ENCODE assay signal across 8 cellular contexts in genomic region chr16:3234543-3235541, GRCh38. TPM values are rescaled to one million over a fixed set of nuclear protein-coding genes. Genes with fewer than 3 reads are reported as not detected.
DNase-seq lines count a peak whose midpoint lies in the region; ATAC-seq and TF ChIP-seq lines count a peak whose summit lies in the region.

TSS of gene ZNF200 (minus strand) at chr16:3235158. CDS start at chr16:3233755, 1,403 bp downstream.

- H3K4me1 ChIP-seq in hepatocyte (ENCODE audit: insufficient read depth): peaks cover 7% of the 10 kb centered on the region

- H3K27ac ChIP-seq in hepatocyte: peak within 1 kb of the TSS; percentile 96

- H3K4me3 ChIP-seq in astrocyte of the cerebellum (ENCODE audit: low read depth, low read length) (peak within 1 kb of the TSS; percentile 67), hepatocyte (peak within 1 kb of the TSS; percentile 55)

- no peaks in the 10 kb centered on the region for H3K27me3 ChIP-seq in hepatocyte

- peak within 1 kb of the TSS; percentile 62 for H2AFZ ChIP-seq in hepatocyte

- ATAC-seq in GM18511 (IDR thresholded peaks at IDR 0.05; ENCODE audit: unreplicated experiment): peak; percentile 94
- peak; percentile 90 for ATAC-seq in HG03025 (IDR thresholded peaks at IDR 0.05; ENCODE audit: low FRiP score, unreplicated experiment)

- 3% methylated on average over 65 of the region's 74 CpGs for WGBS in hepatocyte (ENCODE audit: low lambda C conversion rate, missing lambda C conversion rate)

- in situ Hi-C loops in astrocyte of the cerebellum (cut with HindIII; ENCODE audit: low sequenced_read_pairs): no loop called here

- H3K4me2 ChIP-seq in hepatocyte: peak within 1 kb of the TSS; percentile 96

- TF ChIP-seq CTCF in astrocyte of the cerebellum (IDR thresholded peaks at IDR 0.05; ENCODE audit: low read depth, low read length, missing control alignments) (no peak), hepatocyte (IDR thresholded peaks at IDR 0.05; ENCODE audit: poor library complexity) (no peak)

- H4K20me1 ChIP-seq in hepatocyte (ENCODE audit: insufficient read depth, poor library complexity, severe bottlenecking): no peaks in the 10 kb centered on the region

- H3K36me3 ChIP-seq in hepatocyte (replicated peaks; ENCODE audit: insufficient read depth, low read depth): peaks cover 19% of the 10 kb centered on the region

- peak; percentile 90 to 94 for DNase-seq in NCI-H2081 (lab: John Stamatoyannopoulos, UW)
- peak; percentile 87 for DNase-seq in T-helper 9 cell
- peak; percentile 86 for DNase-seq in astrocyte of the cerebellum (ENCODE audit: low read depth)
- peak; percentile 97 for DNase-seq in hepatocyte (ENCODE audit: low spot score)
- DNase-seq in renal cortical epithelial cell (ENCODE audit: low read depth): peak; percentile 88
- DNase-seq in cortex of kidney (lab: John Stamatoyannopoulos, UW): no peak

- H3K9me2 ChIP-seq in hepatocyte (replicated peaks; ENCODE audit: insufficient read depth): no peaks in the 10 kb centered on the region

- H3K79me2 ChIP-seq in hepatocyte: peaks cover 17% of the 10 kb centered on the region

- H3K9me3 ChIP-seq in hepatocyte (ENCODE audit: low read depth): peaks cover 3% of the 10 kb centered on the region

RNA-seq across cellular contexts. Expression of gene ZNF200, which starts in this region (rescaled TPM):
- total RNA-seq in hepatocyte (7.9 and 12.5 TPM in 2 replicates), renal cortical epithelial cell (13.4 and 13.7 TPM in 2 replicates)
- polyA plus RNA-seq in hepatocyte: 4.6 and 6.0 TPM in 2 replicates
